ENCODE assay signal across 2 cellular contexts in genomic region chr6:87789900-87790290, GRCh38.
TF ChIP-seq lines count a peak whose summit lies in the region.

No MANE protein-coding gene starts in this region.

TF ChIP-seq in GM23338, 12 proteins besides CTCF, POLR2A, EP300 and RAD21 (continued from another document):
- TF ChIP-seq ZNF114 (CRISPR knock-in tag; IDR thresholded peaks at IDR 0.05): no peak
- no peak for TF ChIP-seq NANOG (IDR thresholded peaks at IDR 0.05; ENCODE audit: borderline replicate concordance)
- TF ChIP-seq POLR2AphosphoS5 (IDR thresholded peaks at IDR 0.05; ENCODE audit: low read depth): no peak
- TF ChIP-seq EZH2 (IDR thresholded peaks at IDR 0.05; ENCODE audit: low read depth, unreplicated experiment): no peak
- TF ChIP-seq ZNF331 (CRISPR knock-in tag; IDR thresholded peaks at IDR 0.05; ENCODE audit: low read depth): no peak
- TF ChIP-seq STAT1 (IDR thresholded peaks at IDR 0.05; ENCODE audit: unreplicated experiment): no peak
- no peak for TF ChIP-seq ZNF462 (CRISPR knock-in tag; IDR thresholded peaks at IDR 0.05)

TF ChIP-seq in WTC11, 78 proteins besides CTCF, POLR2A, EP300 and RAD21 (continued from another document):
- TF ChIP-seq, protein P1, sequence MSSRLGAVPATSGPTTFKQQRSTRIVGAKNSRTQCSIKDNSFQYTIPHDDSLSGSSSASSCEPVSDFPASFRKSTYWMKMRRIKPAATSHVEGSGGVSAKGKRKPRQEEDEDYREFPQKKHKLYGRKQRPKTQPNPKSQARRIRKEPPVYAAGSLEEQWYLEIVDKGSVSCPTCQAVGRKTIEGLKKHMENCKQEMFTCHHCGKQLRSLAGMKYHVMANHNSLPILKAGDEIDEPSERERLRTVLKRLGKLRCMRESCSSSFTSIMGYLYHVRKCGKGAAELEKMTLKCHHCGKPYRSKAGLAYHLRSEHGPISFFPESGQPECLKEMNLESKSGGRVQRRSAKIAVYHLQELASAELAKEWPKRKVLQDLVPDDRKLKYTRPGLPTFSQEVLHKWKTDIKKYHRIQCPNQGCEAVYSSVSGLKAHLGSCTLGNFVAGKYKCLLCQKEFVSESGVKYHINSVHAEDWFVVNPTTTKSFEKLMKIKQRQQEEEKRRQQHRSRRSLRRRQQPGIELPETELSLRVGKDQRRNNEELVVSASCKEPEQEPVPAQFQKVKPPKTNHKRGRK (CRISPR knock-in tag; IDR thresholded peaks at IDR 0.05; ENCODE audit: borderline replicate concordance): no peak
- TF ChIP-seq ETV6 (CRISPR knock-in tag; IDR thresholded peaks at IDR 0.05): no peak
- TF ChIP-seq, protein P2, sequence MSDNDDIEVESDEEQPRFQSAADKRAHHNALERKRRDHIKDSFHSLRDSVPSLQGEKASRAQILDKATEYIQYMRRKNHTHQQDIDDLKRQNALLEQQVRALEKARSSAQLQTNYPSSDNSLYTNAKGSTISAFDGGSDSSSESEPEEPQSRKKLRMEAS (CRISPR knock-in tag; IDR thresholded peaks at IDR 0.05): no peak
- TF ChIP-seq TEAD1 (CRISPR knock-in tag; IDR thresholded peaks at IDR 0.05): no peak
- TF ChIP-seq ZNF219 (CRISPR knock-in tag; IDR thresholded peaks at IDR 0.05; ENCODE audit: borderline replicate concordance): no peak
- no peak for TF ChIP-seq GABPB1 (CRISPR knock-in tag; IDR thresholded peaks at IDR 0.05)
- TF ChIP-seq OVOL2 (CRISPR knock-in tag; IDR thresholded peaks at IDR 0.05; ENCODE audit: borderline replicate concordance): no peak
- no peak for TF ChIP-seq PRDM15 (CRISPR knock-in tag; IDR thresholded peaks at IDR 0.05)
- TF ChIP-seq, protein P3, sequence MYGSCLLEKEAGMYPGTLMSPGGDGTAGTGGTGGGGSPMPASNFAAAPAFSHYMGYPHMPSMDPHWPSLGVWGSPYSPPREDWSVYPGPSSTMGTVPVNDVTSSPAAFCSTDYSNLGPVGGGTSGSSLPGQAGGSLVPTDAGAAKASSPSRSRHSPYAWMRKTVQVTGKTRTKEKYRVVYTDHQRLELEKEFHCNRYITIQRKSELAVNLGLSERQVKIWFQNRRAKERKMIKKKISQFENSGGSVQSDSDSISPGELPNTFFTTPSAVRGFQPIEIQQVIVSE (CRISPR knock-in tag; IDR thresholded peaks at IDR 0.05; ENCODE audit: borderline replicate concordance): no peak
- TF ChIP-seq, protein P4, sequence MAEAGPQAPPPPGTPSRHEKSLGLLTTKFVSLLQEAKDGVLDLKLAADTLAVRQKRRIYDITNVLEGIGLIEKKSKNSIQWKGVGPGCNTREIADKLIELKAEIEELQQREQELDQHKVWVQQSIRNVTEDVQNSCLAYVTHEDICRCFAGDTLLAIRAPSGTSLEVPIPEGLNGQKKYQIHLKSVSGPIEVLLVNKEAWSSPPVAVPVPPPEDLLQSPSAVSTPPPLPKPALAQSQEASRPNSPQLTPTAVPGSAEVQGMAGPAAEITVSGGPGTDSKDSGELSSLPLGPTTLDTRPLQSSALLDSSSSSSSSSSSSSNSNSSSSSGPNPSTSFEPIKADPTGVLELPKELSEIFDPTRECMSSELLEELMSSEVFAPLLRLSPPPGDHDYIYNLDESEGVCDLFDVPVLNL (CRISPR knock-in tag; IDR thresholded peaks at IDR 0.05; ENCODE audit: borderline replicate concordance, low read depth): no peak
- TF ChIP-seq, protein P5, sequence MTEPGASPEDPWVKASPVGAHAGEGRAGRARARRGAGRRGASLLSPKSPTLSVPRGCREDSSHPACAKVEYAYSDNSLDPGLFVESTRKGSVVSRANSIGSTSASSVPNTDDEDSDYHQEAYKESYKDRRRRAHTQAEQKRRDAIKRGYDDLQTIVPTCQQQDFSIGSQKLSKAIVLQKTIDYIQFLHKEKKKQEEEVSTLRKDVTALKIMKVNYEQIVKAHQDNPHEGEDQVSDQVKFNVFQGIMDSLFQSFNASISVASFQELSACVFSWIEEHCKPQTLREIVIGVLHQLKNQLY (CRISPR knock-in tag; IDR thresholded peaks at IDR 0.05): no peak
